In the genomic region with DNA sequence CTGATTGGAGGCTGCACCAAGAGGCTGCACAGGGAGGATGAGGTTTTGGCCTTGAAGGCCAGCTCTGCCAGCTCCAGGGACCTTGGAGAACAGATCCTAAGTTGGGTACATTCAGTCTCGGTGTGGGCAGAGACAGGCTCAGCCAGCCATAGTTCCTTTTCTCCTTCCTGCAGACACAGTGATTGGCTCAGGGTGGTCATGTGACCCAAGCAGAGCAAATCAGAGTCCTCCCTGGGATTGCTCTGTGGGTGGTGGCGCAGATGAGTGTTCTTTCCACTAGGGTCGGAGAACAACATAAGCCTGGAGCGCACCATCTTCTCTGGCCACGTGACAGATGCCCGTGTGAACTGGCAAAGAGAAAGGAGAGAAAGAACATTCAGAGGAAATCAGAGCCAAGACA, we compare ENCODE assay signal across 1 cellular context.
TF ChIP-seq lines count a peak whose summit lies in the region.

No MANE protein-coding gene starts in this region.

TF ChIP-seq in A549, 52 proteins besides CTCF, POLR2A, EP300 and RAD21 (continued from another document):
- no peak for TF ChIP-seq ZC3H11A (IDR thresholded peaks at IDR 0.05)
